28 cellular contexts compared by ENCODE assay signal in the genomic region with DNA sequence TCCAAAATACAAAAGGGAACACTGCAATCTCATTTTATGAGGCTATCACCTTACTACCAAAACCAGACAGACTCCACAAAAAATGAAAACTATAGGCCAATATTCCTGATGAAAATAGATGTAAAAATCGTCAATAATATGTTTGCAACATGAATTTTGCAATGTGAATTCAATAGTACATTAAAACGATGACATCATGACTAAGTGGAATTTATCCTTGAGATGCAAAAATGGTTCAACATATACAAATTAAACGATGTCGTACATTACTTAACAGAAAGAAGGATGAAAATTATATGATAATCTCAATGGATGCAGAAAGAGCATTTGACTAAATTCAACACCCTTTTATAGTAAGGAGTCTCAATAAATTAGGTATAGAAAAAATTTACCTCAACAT.
"Had no signal": no experiment of that assay in that cellular context is flagged by ENCODE, and none has a peak within 500 bp of the region (broad histone marks: within the 10 kb centered on the region; RNA-seq: fewer than 3 reads in every experiment).

No MANE protein-coding gene starts in this region.

- ATAC-seq: effector memory CD8-positive, alpha-beta T cell; esophagus mucosa; foreskin keratinocyte; gastrocnemius medialis; gastroesophageal sphincter; heart left ventricle; heart right ventricle had no signal

- H3K27ac ChIP-seq: colonic mucosa, coronary artery, dorsolateral prefrontal cortex, epithelial cell of prostate, esophagus muscularis mucosa, esophagus squamous epithelium, foreskin keratinocyte, gastrocnemius medialis, gastroesophageal sphincter, heart left ventricle, heart right ventricle had no signal

- DNase-seq: colonic mucosa; cortex of kidney; dermis blood vessel endothelial cell; dorsolateral prefrontal cortex; effector CD4-positive, alpha-beta T cell; effector CD8-positive, alpha-beta T cell; effector memory CD4-positive, alpha-beta T cell; effector memory CD8-positive, alpha-beta T cell; endodermal cell; erythroblast; esophagus squamous epithelium; foreskin fibroblast; foreskin keratinocyte; foreskin melanocyte; gastrocnemius medialis; glutamatergic neuron; head of caudate nucleus; heart left ventricle; heart right ventricle had no signal

- H3K36me3 ChIP-seq: colonic mucosa, esophagus muscularis mucosa, esophagus squamous epithelium, gastrocnemius medialis, gastroesophageal sphincter, heart left ventricle, heart right ventricle had no signal

- H3K9me3 ChIP-seq: colonic mucosa, gastrocnemius medialis had no signal

- H3K4me1 ChIP-seq: colonic mucosa, esophagus muscularis mucosa, foreskin keratinocyte, gastrocnemius medialis, gastroesophageal sphincter, heart left ventricle, heart right ventricle had no signal

- FAIRE-seq: colon, endometrium, endothelial cell of umbilical vein, frontal cortex had no signal

- H3K4me3 ChIP-seq: colonic mucosa, coronary artery, dorsolateral prefrontal cortex, esophagus muscularis mucosa, esophagus squamous epithelium, gastrocnemius medialis, gastroesophageal sphincter, heart left ventricle, heart right ventricle had no signal

- H3K27me3 ChIP-seq: colonic mucosa, dorsolateral prefrontal cortex, esophagus muscularis mucosa, esophagus squamous epithelium, foreskin keratinocyte, gastrocnemius medialis, gastroesophageal sphincter, heart left ventricle, heart right ventricle had no signal
